In genomic region chr22:37843746-37844089, GRCh38 we compare ENCODE assay signal across 1 cellular context.
TF ChIP-seq lines count a peak whose summit lies in the region.

No MANE protein-coding gene starts in this region.

TF ChIP-seq in neural cell, 6 proteins besides CTCF, POLR2A, EP300 and RAD21 (continued from another document):
- TF ChIP-seq REST (IDR thresholded peaks at IDR 0.05; ENCODE audit: borderline replicate concordance) (peak; percentile 52), POLR2AphosphoS5 (IDR thresholded peaks at IDR 0.05) (no peak), EZH2 (IDR thresholded peaks at IDR 0.05; ENCODE audit: borderline replicate concordance, insufficient read depth, low read length, poor library complexity, severe bottlenecking) (no peak)
